Comparison of ENCODE assay signal across 22 cellular contexts in the genomic region with DNA sequence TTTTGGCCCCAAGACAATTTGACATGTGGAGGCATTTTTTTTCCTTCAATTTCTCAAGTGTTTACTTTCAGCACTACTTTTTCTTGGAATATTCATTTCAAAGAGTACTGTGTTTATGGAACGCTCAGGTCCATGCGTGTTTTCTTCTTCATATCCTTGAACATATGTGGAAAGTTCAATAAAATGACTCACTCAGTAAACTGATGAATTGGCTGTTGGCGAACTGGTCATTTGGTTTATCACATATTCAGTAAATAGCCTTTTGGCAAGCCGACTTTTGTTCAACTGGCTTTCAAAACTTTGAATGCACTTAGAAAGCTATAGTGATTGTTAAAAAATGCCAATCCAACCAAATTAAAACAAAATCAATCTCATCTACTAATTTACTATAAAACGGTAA.
DNase-seq lines count a peak whose midpoint lies in the region; ATAC-seq, FAIRE-seq and TF ChIP-seq lines count a peak whose summit lies in the region.
"Had no signal": no experiment of that assay in that cellular context is flagged by ENCODE, and none has a peak within 500 bp of the region (broad histone marks: within the 10 kb centered on the region; RNA-seq: fewer than 3 reads in every experiment).

No MANE protein-coding gene starts in this region.

- DNase-seq in A549 (ENCODE audit: low read depth in 1 of 2, low spot score in 1 of 2) (peak in 1 of 2 experiments; percentile 37), LNCaP clone FGC (ENCODE audit: low read depth) (peak; percentile 95), body of pancreas (peak; percentile 15 to 75 (median 53)), left colon (no peak), AML-193 (lab: John Stamatoyannopoulos, UW) (no peak), RKO (ENCODE audit: low spot score) (no peak), middle frontal gyrus (ENCODE audit: extremely low spot score, low spot score) (no peak)
- DNase-seq: ACHN, GDM1, GOT3, KBM-7, MV-4-11, NCI-H1694 treated with DMSO at 0.1 percent for 48 hours, NCI-H2107, NCI-H2227 treated with DMSO at 0.1 percent for 48 hours, NCI-H524, Right ventricle myocardium superior, T-cell had no signal

- TF ChIP-seq EP300 in A549 (IDR thresholded peaks at IDR 0.05): peak in 1 of 2 experiments; percentile 22; a peak in 1 of 5 replicates

- POLR2A ChIA-PET in A549 (lab: Yijun Ruan, JAX): no interaction called here

- TF ChIP-seq CTCF in A549 (IDR thresholded peaks at IDR 0.05) (no peak), LNCaP clone FGC (IDR thresholded peaks at IDR 0.05; ENCODE audit: control insufficient read depth, extremely low read depth, insufficient read depth) (no peak), body of pancreas (IDR thresholded peaks at IDR 0.05) (peak in 1 of 7 experiments; percentile 0)

- WGBS in A549 (ENCODE audit: missing lambda C conversion rate): 15% methylated on average over 5 of the region's 5 CpGs
- 32 to 35% methylated on average over 5 of the region's 5 CpGs for WGBS in body of pancreas, 2 donors

- FAIRE-seq in A549 (lab: Jason Lieb, UNC): no peak
- FAIRE-seq: GM19239 had no signal

- peaks cover 11% of the 10 kb centered on the region for H3K4me1 ChIP-seq in A549
- peaks cover 41% of the 10 kb centered on the region for H3K4me1 ChIP-seq in body of pancreas

- no peak overlapping the region for H3K4me3 ChIP-seq in A549
- no peak overlapping the region for H3K4me3 ChIP-seq in LNCaP clone FGC (ENCODE audit: low read depth, low read length)
- no peak overlapping the region for H3K4me3 ChIP-seq in body of pancreas

- TF ChIP-seq POLR2A in A549 (IDR thresholded peaks at IDR 0.05; ENCODE audit: low read length) (no peak), body of pancreas (IDR thresholded peaks at IDR 0.05) (no peak)

- H3K9me3 ChIP-seq in A549: no peaks in the 10 kb centered on the region
- no peaks in the 10 kb centered on the region for H3K9me3 ChIP-seq in body of pancreas

- H3K27ac ChIP-seq in A549 (no peak overlapping the region), body of pancreas (peak overlapping the region; percentile 35 to 57 (median 36))
- H3K27ac ChIP-seq: C4-2B had no signal

- H3K27me3 ChIP-seq in body of pancreas: no peaks in the 10 kb centered on the region

- no peak for TF ChIP-seq RAD21 in A549 (conservative IDR thresholded peaks at IDR 0.05 in 1 of 2, IDR thresholded peaks at IDR 0.05 in 1 of 2)

- intact Hi-C loops in body of pancreas (cut with DNase I) (no loop called here), left colon (cut with DNase I, micrococcal nuclease) (no loop called here)

- ATAC-seq in A549: no peak; a peak in 1 of 6 replicates
- ATAC-seq in body of pancreas: peak; percentile 83
- ATAC-seq in left colon: peak; percentile 73
- ATAC-seq in GM19463 (IDR thresholded peaks at IDR 0.05; ENCODE audit: unreplicated experiment): no peak
- ATAC-seq: HCT116, T-cell had no signal

- CTCF ChIA-PET in A549 (lab: Yijun Ruan, JAX): no interaction called here

- peak overlapping the region; percentile 48 for H3K4me2 ChIP-seq in A549

- H3K36me3 ChIP-seq in body of pancreas (replicated peaks in 1 of 2; ENCODE audit: insufficient read depth in 1 of 2, low read depth in 2 of 2): no peaks in the 10 kb centered on the region

TF ChIP-seq in A549, 52 proteins besides CTCF, POLR2A, EP300 and RAD21:
- TF ChIP-seq SMC3 (IDR thresholded peaks at IDR 0.05) (no peak), GATA3 (IDR thresholded peaks at IDR 0.05; ENCODE audit: borderline replicate concordance) (peak; percentile 68), CEBPB (IDR thresholded peaks at IDR 0.05) (0 out of 4 replicates have a peak, but pooled peaks of 1 of the 2 experiments have one; percentile 8), MAX (IDR thresholded peaks at IDR 0.05) (0 out of 2 replicates have a peak, but pooled peaks have one; percentile 24), HEYL (CRISPR knock-in tag; IDR thresholded peaks at IDR 0.05) (no peak), JUN (IDR thresholded peaks at IDR 0.05) (no peak), POLR2AphosphoS2 (conservative IDR thresholded peaks at IDR 0.05; ENCODE audit: low read length) (no peak), ESRRA (IDR thresholded peaks at IDR 0.05; ENCODE audit: borderline replicate concordance, low read length) (no peak), JUNB (IDR thresholded peaks at IDR 0.05) (peak; percentile 67; the same call in 1 of the 2 replicates), FOSL2 (IDR thresholded peaks at IDR 0.05) (peak; percentile 72), FOSL2 (CRISPR knock-in tag; IDR thresholded peaks at IDR 0.05) (peak; percentile 61), NPAS2 (CRISPR knock-in tag; IDR thresholded peaks at IDR 0.05; ENCODE audit: borderline replicate concordance) (no peak), FOSB (CRISPR knock-in tag; IDR thresholded peaks at IDR 0.05) (no peak)

Comparison
In these comparisons a context has a peak if more than half of its experiments do, and no peak if none do; other contexts are left out.
1. ATAC-seq: peak in body of pancreas (single experiment) and left colon (single experiment); none in A549 (0 of 2) and GM19463 (single experiment).
2. DNase-seq: peak in LNCaP clone FGC (single experiment) and body of pancreas (4 of 4); none in left colon (0 of 2), AML-193 (0 of 2), RKO (single experiment) and middle frontal gyrus (single experiment).
3. H3K27ac ChIP-seq: peak in body of pancreas (4 of 4); none in A549 (0 of 2).